ENCODE assay signal across 8 cellular contexts in genomic region chr1:212950243-212951057, GRCh38. TPM values are rescaled to one million over a fixed set of nuclear protein-coding genes. Genes with fewer than 3 reads are reported as not detected.
DNase-seq lines count a peak whose midpoint lies in the region; ATAC-seq and TF ChIP-seq lines count a peak whose summit lies in the region.

VASH2 (plus strand) TSS chr1:212950541; CDS start chr1:212951543, 1,002 bp downstream.

- H3K4me1 Mint-ChIP-seq in activated CD8-positive, alpha-beta memory T cell treated with anti-CD3 and anti-CD28 coated beads, Interleukin-2, amount 10 ng/mL, durations not matched to agents 7 days and 5 days = peaks cover 8% of the 10 kb centered on the region

- no peaks in the 10 kb centered on the region for H3K36me3 ChIP-seq in mucosa of rectum (ENCODE audit: control insufficient read depth in 2 of 2, insufficient read depth in 2 of 2, low read length in 2 of 2)

- no peaks in the 10 kb centered on the region for H3K36me3 Mint-ChIP-seq in activated CD8-positive, alpha-beta memory T cell treated with anti-CD3 and anti-CD28 coated beads, Interleukin-2, amount 10 ng/mL, durations not matched to agents 7 days and 5 days

- H3K4me3 Mint-ChIP-seq in activated CD8-positive, alpha-beta memory T cell treated with anti-CD3 and anti-CD28 coated beads, Interleukin-2, amount 10 ng/mL, durations not matched to agents 7 days and 5 days = peak within 1 kb of the TSS; percentile 70

- H3K4me1 ChIP-seq in mucosa of rectum (ENCODE audit: control insufficient read depth in 2 of 2, insufficient read depth in 2 of 2, low read length in 2 of 2) = peaks cover 8% of the 10 kb centered on the region in 2 donors

- peaks cover 7 to 22% of the 10 kb centered on the region in 2 donors for H3K27me3 ChIP-seq in mucosa of rectum (ENCODE audit: control insufficient read depth in 2 of 2, insufficient read depth in 2 of 2, low read length in 2 of 2)

- no peak within 1 kb of the TSS for H3K27ac Mint-ChIP-seq in activated CD8-positive, alpha-beta memory T cell treated with anti-CD3 and anti-CD28 coated beads, Interleukin-2, amount 10 ng/mL, durations not matched to agents 7 days and 5 days

- TF ChIP-seq POLR2A in erythroblast (IDR thresholded peaks at IDR 0.05; ENCODE audit: low read length) = no peak

- TF ChIP-seq CTCF in C4-2B (conservative IDR thresholded peaks at IDR 0.05) = no peak

- ATAC-seq in HG03432 (IDR thresholded peaks at IDR 0.05; ENCODE audit: unreplicated experiment) = peak; percentile 97
- ATAC-seq in activated CD8-positive, alpha-beta memory T cell treated with anti-CD3 and anti-CD28 coated beads, Interleukin-2, amount 10 ng/mL, durations not matched to agents 7 days and 5 days = peak; percentile 98

- CTCF ChIA-PET in activated CD8-positive, alpha-beta memory T cell treated with anti-CD3 and anti-CD28 coated beads, Interleukin-2, amount 10 ng/mL, durations not matched to agents 7 days and 5 days (lab: Charles Lee) = interaction anchor here (0.8 to 2.1 kb wide), 3 partner anchors 17 to 200 kb away, joined by 3 to 8 read pairs (median 3); no protein-coding TSS in a partner anchor

- H3K9me3 ChIP-seq in mucosa of rectum (ENCODE audit: control insufficient read depth in 2 of 2, low read length in 2 of 2) = no peaks in the 10 kb centered on the region

- peak; percentile 89 for DNase-seq in GM19238 (ENCODE audit: insufficient read length, low spot score)
- DNase-seq in NCI-H526 (lab: John Stamatoyannopoulos, UW) = peak; percentile 77 to 87
- DNase-seq in activated CD8-positive, alpha-beta memory T cell treated with anti-CD3 and anti-CD28 coated beads, Interleukin-2, amount 10 ng/mL, durations not matched to agents 7 days and 5 days = peak; percentile 78
- peak; percentile 48 to 66 for DNase-seq in erythroblast (lab: John Stamatoyannopoulos, UW)
- peak; percentile 13 to 28 for DNase-seq in stimulated activated CD8-positive, alpha-beta memory T cell treated with anti-CD3 and anti-CD28 coated beads, Interleukin-7, amount 100 ng/mL, for 4 hours (ENCODE audit: low read depth in 2 of 2)

- H3K27me3 Mint-ChIP-seq in activated CD8-positive, alpha-beta memory T cell treated with anti-CD3 and anti-CD28 coated beads, Interleukin-2, amount 10 ng/mL, durations not matched to agents 7 days and 5 days = peaks cover 74% of the 10 kb centered on the region

- peak within 1 kb of the TSS; percentile 24 to 45 for H3K9ac ChIP-seq in mucosa of rectum (ENCODE audit: low read depth in 1 of 2, low read length in 2 of 2)

- H3K27ac ChIP-seq in C4-2B = peak within 1 kb of the TSS; percentile 53
- no peak within 1 kb of the TSS for H3K27ac ChIP-seq in mucosa of rectum (ENCODE audit: low read depth in 2 of 2, low read length in 2 of 2)

- H3K4me3 ChIP-seq in mucosa of rectum (ENCODE audit: low read length in 2 of 2) = peak within 1 kb of the TSS; percentile 51 to 70

- H3K9me3 Mint-ChIP-seq in activated CD8-positive, alpha-beta memory T cell treated with anti-CD3 and anti-CD28 coated beads, Interleukin-2, amount 10 ng/mL, durations not matched to agents 7 days and 5 days (ENCODE audit: low read depth) = no peaks in the 10 kb centered on the region

RNA-seq across cellular contexts. Expression of gene VASH2, which starts in this region (rescaled TPM):
- total RNA-seq in activated CD8-positive, alpha-beta memory T cell treated with anti-CD3 and anti-CD28 coated beads, Interleukin-2, amount 10 ng/mL, durations not matched to agents 7 days and 5 days = under 1 TPM; 0.73 to 0.79 TPM

Comparison
In these comparisons a context has a peak if more than half of its experiments do, and no peak if none do; other contexts are left out.
1. Peak in DNase-seq and ATAC-seq in activated CD8-positive, alpha-beta memory T cell treated with anti-CD3 and anti-CD28 coated beads, Interleukin-2, amount 10 ng/mL, durations not matched to agents 7 days and 5 days; RNA of the gene not detected or under 1 TPM.
2. DNase-seq: peak in every context shown above with its lines; median percentile 89 in GM19238; 82 in NCI-H526; 78 in activated CD8-positive, alpha-beta memory T cell treated with anti-CD3 and anti-CD28 coated beads, Interleukin-2, amount 10 ng/mL, durations not matched to agents 7 days and 5 days; 57 in erythroblast; 20 in stimulated activated CD8-positive, alpha-beta memory T cell treated with anti-CD3 and anti-CD28 coated beads, Interleukin-7, amount 100 ng/mL, for 4 hours.